In genomic region chr16:85560932-85561247, GRCh38 we compare ENCODE assay signal across 17 cellular contexts. TPM values are rescaled to one million over a fixed set of nuclear protein-coding genes. Genes with fewer than 3 reads are reported as not detected.
A peak's percentile ranks its signal among the peaks of the same experiment; 100 is the strongest.
DNase-seq lines count a peak whose midpoint lies in the region; ATAC-seq, FAIRE-seq and TF ChIP-seq lines count a peak whose summit lies in the region.
"Had no signal": no experiment of that assay in that cellular context is flagged by ENCODE, and none has a peak within 500 bp of the region (broad histone marks: within the 10 kb centered on the region; RNA-seq: fewer than 3 reads in every experiment).

No MANE protein-coding gene starts in this region.

- in situ Hi-C loops in HepG2 (cut with HindIII; ENCODE audit: extremely low pct_ligation_motif_present, low pct_unique_long_range_greater_than_20kb), result no loop called here

- intact Hi-C loops in HepG2 (cut with micrococcal nuclease; ENCODE audit: unreplicated experiment) (no loop called here), right lobe of liver (cut with DNase I) (loop anchor here (5.0 to 10.0 kb wide), 3 partner anchors 44 to 139 kb away; partner anchors contain the start of gene GSE1 (in 1 of the 2)), vagina (cut with DNase I) (no loop called here)

- H2BK5ac ChIP-seq in H1 (ENCODE audit: low read depth, low read length) (no peak overlapping the region), neuronal stem cell (ENCODE audit: low read length) (no peak overlapping the region)

- no TSS peak for BruUV-seq in HepG2 (replicated peaks; lab: Mats Ljungman, UMichigan)

- H2BK120ac ChIP-seq in H1 (replicated peaks; ENCODE audit: low read depth, low read length) (no peak overlapping the region), neuronal stem cell (ENCODE audit: low read depth, low read length) (no peak overlapping the region)

- H3K79me2 ChIP-seq in HepG2 (ENCODE audit: insufficient read depth, low read length) (peaks cover 89% of the 10 kb centered on the region), H1 (ENCODE audit: control insufficient read depth in 1 of 2, insufficient read depth in 2 of 2, low read length in 2 of 2) (peaks cover 10 to 63% of the 10 kb centered on the region in 2 experiments; a peak in 3 of 4 replicates)

- no peak overlapping the region for H2AK5ac ChIP-seq in H1 (ENCODE audit: low read depth, low read length)
- H2AK5ac ChIP-seq in neuronal stem cell (ENCODE audit: low read depth, low read length), result peak overlapping the region; percentile 88

- H2AFZ ChIP-seq in HepG2 (ENCODE audit: low read length), result no peak overlapping the region
- no peak overlapping the region for H2AFZ ChIP-seq in H1 (ENCODE audit: low read length)
- no peak overlapping the region for H2AFZ ChIP-seq in neuronal stem cell (ENCODE audit: low read length)

- H3K27me3 ChIP-seq in HepG2 (ENCODE audit: control insufficient read depth in 1 of 2, insufficient read depth in 2 of 2, low read length in 2 of 2) (no peaks in the 10 kb centered on the region), right lobe of liver (no peaks in the 10 kb centered on the region), H1 (replicated peaks in 1 of 4; ENCODE audit: control insufficient read depth in 3 of 4, extremely low read depth in 1 of 4, insufficient read depth in 3 of 4, low read length in 3 of 4) (no peaks in the 10 kb centered on the region; a peak in 1 of 7 replicates), neuronal stem cell (ENCODE audit: control insufficient read depth in 3 of 3, insufficient read depth in 3 of 3, low read depth in 1 of 3, low read length in 3 of 3) (peaks cover 0 to 21% (median 0%) of the 10 kb centered on the region in 3 experiments), vagina (no peaks in the 10 kb centered on the region)

- no peak for TF ChIP-seq EP300 in HepG2 (IDR thresholded peaks at IDR 0.05; ENCODE audit: low read depth in 2 of 2, low read length in 2 of 2)
- TF ChIP-seq EP300 in HepG2 (CRISPR knock-in tag; IDR thresholded peaks at IDR 0.05; ENCODE audit: borderline replicate concordance), result no peak
- no peak for TF ChIP-seq EP300 in H1 (IDR thresholded peaks at IDR 0.05; ENCODE audit: borderline replicate concordance in 1 of 2, low read depth in 2 of 2, low read length in 2 of 2)

- H3K4me1 ChIP-seq in HepG2 (ENCODE audit: insufficient read depth, low read length) (peaks cover 69% of the 10 kb centered on the region), right lobe of liver (peaks cover 0 to 72% (median 33%) of the 10 kb centered on the region in 4 donors), H1 (replicated peaks in 1 of 4; ENCODE audit: control insufficient read depth in 3 of 4, insufficient read depth in 4 of 4, low read length in 3 of 4) (peaks cover 0 to 38% (median 20%) of the 10 kb centered on the region in 4 experiments; a peak in 6 of 7 replicates), neuronal stem cell (ENCODE audit: control insufficient read depth in 2 of 2, insufficient read depth in 1 of 2, low read depth in 1 of 2, low read length in 2 of 2) (peaks cover 34 to 67% of the 10 kb centered on the region in 2 donors), vagina (peaks cover 76% of the 10 kb centered on the region)

- H3K14ac ChIP-seq in H1 (ENCODE audit: insufficient read length), result no peak overlapping the region
- no peak overlapping the region for H3K14ac ChIP-seq in neuronal stem cell (ENCODE audit: low read length)

- H2BK20ac ChIP-seq in H1 (ENCODE audit: low read length), result 0 out of 2 replicates have a peak overlapping the region, but pooled peaks have one; percentile 24

- DNase-seq in HepG2 (ENCODE audit: low spot score) (no peak), right lobe of liver (no peak), H1 (ENCODE audit: low read depth in 1 of 2, low spot score in 2 of 2) (no peak), neuronal stem cell (ENCODE audit: low spot score) (no peak), vagina (ENCODE audit: extremely low spot score in 2 of 2) (no peak), NAMALWA (ENCODE audit: low spot score) (no peak), amniotic stem cell (lab: John Stamatoyannopoulos, UW) (no peak), NCI-H1436 (lab: John Stamatoyannopoulos, UW) (no peak)
- DNase-seq: 8988T; CD4-positive, CD25-positive, alpha-beta regulatory T cell; H7; Karpas-422; NCI-H1417 treated with DMSO at 0.1 percent for 48 hours; NCI-H2029 treated with DMSO at 0.1 percent for 48 hours; NCI-H510A; NCI-H82 had no signal

- H3K79me1 ChIP-seq in H1 (ENCODE audit: low read depth, low read length) (peaks cover 16% of the 10 kb centered on the region), neuronal stem cell (ENCODE audit: low read depth, low read length) (no peaks in the 10 kb centered on the region)

- WGBS in HepG2 (ENCODE audit: low lambda C conversion rate), result 90% methylated on average over 7 of the region's 7 CpGs
- 54% methylated on average over 7 of the region's 7 CpGs for WGBS in right lobe of liver (ENCODE audit: insufficient coverage, low coverage, low lambda C conversion rate, missing lambda C conversion rate)
- 92% methylated on average over 7 of the region's 7 CpGs; no CpG with 5 or more reads in 1 of the 2 experiments for WGBS in H1 (ENCODE audit: extremely low coverage in 1 of 2, insufficient coverage in 1 of 2, insufficient read length in 1 of 2, insufficient replicate concordance in 2 of 2, low coverage in 1 of 2, low lambda C conversion rate in 2 of 2, missing lambda C conversion rate in 1 of 2), 2 experiments
- no CpG with 5 or more reads among the region's 7 CpGs for WGBS in neuronal stem cell (ENCODE audit: extremely low coverage in 2 of 2, insufficient read length in 2 of 2, insufficient replicate concordance in 1 of 2), 2 donors

- no peak overlapping the region for H3K27ac ChIP-seq in HepG2 (ENCODE audit: extremely low read length, insufficient read depth, low read length)
- H3K27ac ChIP-seq in right lobe of liver, result peak overlapping the region in 1 of 3 donors; percentile 18
- no peak overlapping the region for H3K27ac ChIP-seq in H1 (ENCODE audit: low read depth, low read length)
- H3K27ac ChIP-seq in neuronal stem cell (replicated peaks; ENCODE audit: low read length), result no peak overlapping the region
- peak overlapping the region; percentile 24 for H3K27ac ChIP-seq in vagina

- TF ChIP-seq POLR2A in HepG2 (IDR thresholded peaks at IDR 0.05; ENCODE audit: insufficient read depth in 1 of 2, low read depth in 2 of 2, low read length in 2 of 2), result no peak
- TF ChIP-seq POLR2A in right lobe of liver (IDR thresholded peaks at IDR 0.05), result no peak
- TF ChIP-seq POLR2A in H1 (IDR thresholded peaks at IDR 0.05; ENCODE audit: control extremely low read depth in 1 of 2, low read depth in 2 of 2, low read length in 2 of 2), result no peak
- no peak for TF ChIP-seq POLR2A in vagina (IDR thresholded peaks at IDR 0.05)

- no peak overlapping the region for H3K56ac ChIP-seq in H1 (replicated peaks; ENCODE audit: insufficient read length, low read depth, low read length)

- H4K5ac ChIP-seq in H1 (ENCODE audit: insufficient read length, low read depth, low read length), result no peak overlapping the region

- peaks cover 8% of the 10 kb centered on the region for H3K23me2 ChIP-seq in H1 (ENCODE audit: low read depth, low read length)

- H3K4me2 ChIP-seq in HepG2 (ENCODE audit: low read depth, low read length), result peak overlapping the region; percentile 15; the same call in 1 of the 2 replicates
- no peak overlapping the region for H3K4me2 ChIP-seq in H1 (ENCODE audit: insufficient read depth in 1 of 2, low read depth in 2 of 2, low read length in 2 of 2)
- H3K4me2 ChIP-seq in neuronal stem cell (ENCODE audit: insufficient read depth, low read length, poor library complexity, severe bottlenecking), result no peak overlapping the region

- POLR2A ChIA-PET in HepG2 (lab: Yijun Ruan, JAX) (interaction anchor here (0.6 kb wide), 1 partner anchor 52 kb away, joined by 3 read pairs; the partner anchor contains the start of gene GSE1), H1 (lab: Charles Lee; ENCODE audit: partially characterized antibody) (interaction anchor here (1.1 to 5.9 kb wide), 3 partner anchors 9 to 39 kb away, joined by 4 to 27 read pairs (median 6); no protein-coding TSS in a partner anchor)

- no peak overlapping the region for H3K4me3 ChIP-seq in HepG2 (replicated peaks in 1 of 3; ENCODE audit: insufficient read depth in 1 of 3, low read depth in 2 of 3, low read length in 3 of 3)
- H3K4me3 ChIP-seq in right lobe of liver, result no peak overlapping the region
- H3K4me3 ChIP-seq in H1 (ENCODE audit: extremely low read depth in 1 of 4, insufficient read depth in 2 of 4, low read depth in 3 of 4, low read length in 4 of 4), result no peak overlapping the region
- H3K4me3 ChIP-seq in neuronal stem cell (ENCODE audit: low read length in 2 of 2), result no peak overlapping the region
- H3K4me3 ChIP-seq in vagina, result no peak overlapping the region

- ATAC-seq in HepG2 (no peak), right lobe of liver (no peak)
- ATAC-seq: Right ventricle myocardium inferior had no signal

- FAIRE-seq in HepG2 (lab: Jason Lieb, UNC) (no peak), H1 (lab: Jason Lieb, UNC) (no peak)

- H3K9me3 ChIP-seq in HepG2 (ENCODE audit: low read length) (no peaks in the 10 kb centered on the region), right lobe of liver (no peaks in the 10 kb centered on the region), H1 (ENCODE audit: insufficient read depth in 2 of 2, low read depth in 1 of 2, low read length in 1 of 2) (no peaks in the 10 kb centered on the region), neuronal stem cell (replicated peaks in 1 of 2; ENCODE audit: control insufficient read depth in 2 of 2, insufficient read depth in 1 of 2, low read depth in 1 of 2, low read length in 2 of 2) (no peaks in the 10 kb centered on the region), vagina (no peaks in the 10 kb centered on the region)

- H3K36me3 ChIP-seq in HepG2 (replicated peaks in 1 of 2; ENCODE audit: control insufficient read depth in 1 of 2, insufficient read depth in 2 of 2, low read length in 2 of 2) (no peaks in the 10 kb centered on the region; a peak in 1 of 5 replicates), right lobe of liver (no peaks in the 10 kb centered on the region), H1 (ENCODE audit: control insufficient read depth in 2 of 4, insufficient read depth in 4 of 4, low read length in 3 of 4) (no peaks in the 10 kb centered on the region), neuronal stem cell (replicated peaks in 1 of 2; ENCODE audit: control insufficient read depth in 2 of 2, insufficient read depth in 2 of 2, low read length in 2 of 2) (no peaks in the 10 kb centered on the region), vagina (no peaks in the 10 kb centered on the region)

- H3K9ac ChIP-seq in HepG2 (ENCODE audit: insufficient read depth, low read depth, low read length) (no peak overlapping the region), H1 (replicated peaks in 1 of 4; ENCODE audit: extremely low read depth in 1 of 4, low read depth in 3 of 4, low read length in 3 of 4) (no peak overlapping the region), neuronal stem cell (ENCODE audit: low read depth, low read length, poor library complexity) (no peak overlapping the region)

- H3K4ac ChIP-seq in H1 (replicated peaks; ENCODE audit: insufficient read length, low read depth, low read length), result no peak overlapping the region
- H3K4ac ChIP-seq in neuronal stem cell (ENCODE audit: low read length), result no peak overlapping the region

- H2BK15ac ChIP-seq in H1 (ENCODE audit: low read length) (no peak overlapping the region), neuronal stem cell (ENCODE audit: low read length) (peak overlapping the region; percentile 12)

- H3K18ac ChIP-seq in H1 (ENCODE audit: extremely low read depth, low read length) (no peak overlapping the region), neuronal stem cell (ENCODE audit: low read length) (no peak overlapping the region)

- H3K23ac ChIP-seq in H1 (ENCODE audit: insufficient read length), result no peak overlapping the region
- H3K23ac ChIP-seq in neuronal stem cell (ENCODE audit: low read depth, low read length, poor library complexity), result peak overlapping the region; percentile 2

- TF ChIP-seq RAD21 in HepG2 (CRISPR knock-in tag; IDR thresholded peaks at IDR 0.05) (no peak), H1 (IDR thresholded peaks at IDR 0.05 in 1 of 2, conservative IDR thresholded peaks at IDR 0.05 in 1 of 2; ENCODE audit: low read depth in 2 of 2, low read length in 2 of 2) (no peak)

- no peak overlapping the region for H4K8ac ChIP-seq in H1 (ENCODE audit: extremely low read depth, insufficient read depth, low read length)
- H4K8ac ChIP-seq in neuronal stem cell (ENCODE audit: low read depth, low read length), result no peak overlapping the region

- CTCF ChIA-PET in HepG2 (lab: Yijun Ruan, JAX; ENCODE audit: low intra/inter-chr PET ratio, low total read pairs) (interaction anchor here (4.6 kb wide), 1 partner anchor 140 kb away, joined by 51 read pairs; no protein-coding TSS in a partner anchor), H1 (lab: Charles Lee; ENCODE audit: partially characterized antibody) (interaction anchor here (0.6 to 5.4 kb wide), 17 partner anchors 10 to 167 kb away, joined by 3 to 48 read pairs (median 5); no protein-coding TSS in a partner anchor)

- H4K20me1 ChIP-seq in HepG2 (ENCODE audit: insufficient read depth, low read length) (peaks cover 62% of the 10 kb centered on the region; the same call in 1 of the 2 replicates), H1 (replicated peaks in 1 of 2; ENCODE audit: control insufficient read depth in 1 of 2, insufficient read depth in 2 of 2, low read length in 2 of 2) (peaks cover 3 to 18% of the 10 kb centered on the region in 2 experiments)

- H2BK12ac ChIP-seq in H1 (ENCODE audit: low read depth, low read length), result no peak overlapping the region
- no peak overlapping the region for H2BK12ac ChIP-seq in neuronal stem cell (ENCODE audit: low read length)

- TF ChIP-seq CTCF in HepG2 (CRISPR knock-in tag; IDR thresholded peaks at IDR 0.05) (no peak), right lobe of liver (IDR thresholded peaks at IDR 0.05) (no peak), H1 (IDR thresholded peaks at IDR 0.05; ENCODE audit: control extremely low read depth in 1 of 3, insufficient read depth in 1 of 3, low read depth in 1 of 3, low read length in 3 of 3) (no peak), vagina (IDR thresholded peaks at IDR 0.05) (no peak)

- no peak overlapping the region for H4K91ac ChIP-seq in H1 (replicated peaks; ENCODE audit: insufficient read length, low read length)
- no peak overlapping the region for H4K91ac ChIP-seq in neuronal stem cell (ENCODE audit: low read depth, low read length, poor library complexity)

RNA-seq across cellular contexts. Expression of gene GSE1, which starts 52.2 kb away (rescaled TPM):
- total RNA-seq in HepG2 (2016; rRNA removed; fragmentation: Illumina TruSeq; extraction: Trizol) (16.1 and 19.5 TPM in 2 replicates), right lobe of liver (10 to 100 TPM; 30.0 to 48.0 (median 38.8) TPM), vagina (80.8 TPM)
- total RNA-seq in HepG2 (2016; cell fraction: cytosol; rRNA removed; fragmentation: Illumina TruSeq; extraction: Trizol; ENCODE audit: low read depth), result 13.0 and 16.7 TPM in 2 replicates
- total RNA-seq in HepG2 (2016; cell fraction: insoluble cytoplasmic fraction; rRNA removed; fragmentation: Illumina TruSeq; extraction: Trizol), result 15.4 and 17.4 TPM in 2 replicates
- 18.2 and 21.4 TPM in 2 replicates for total RNA-seq in HepG2 (2016; cell fraction: membrane; rRNA removed; fragmentation: Illumina TruSeq; extraction: Trizol)
- 31.6 and 33.0 TPM in 2 replicates for total RNA-seq in HepG2 (2016; cell fraction: nucleus; rRNA removed; fragmentation: Illumina TruSeq; extraction: Trizol)
- polyA plus RNA-seq in HepG2 (2011; rRNA removed) (31.2 and 37.7 TPM in 2 replicates), H1 (2011; rRNA removed) (26.0 and 40.0 TPM in 2 replicates)
- polyA plus RNA-seq in HepG2 (2011; cell fraction: cytosol; rRNA removed), result 20.9 and 26.7 TPM in 2 replicates
- polyA plus RNA-seq in HepG2 (2011; cell fraction: nucleus; rRNA removed), result 132 and 135 TPM in 2 replicates
- 43.5 and 43.7 TPM in 2 replicates for polyA plus RNA-seq in HepG2 (2012)
- 1.4 and 1.7 TPM in 2 replicates for polyA plus RNA-seq in HepG2 (2016; cell fraction: cytosol; fragmentation: Illumina TruSeq; extraction: Trizol; ENCODE audit: low read depth)
- 22.8 and 30.2 TPM in 2 replicates for polyA plus RNA-seq in HepG2 (2016; cell fraction: insoluble cytoplasmic fraction; fragmentation: Illumina TruSeq; extraction: Trizol; ENCODE audit: low read depth)
- polyA plus RNA-seq in HepG2 (2016; cell fraction: membrane; fragmentation: Illumina TruSeq; extraction: Trizol; ENCODE audit: low read depth), result 4.4 and 5.4 TPM in 2 replicates
- 70.9 and 78.3 TPM in 2 replicates for polyA plus RNA-seq in HepG2 (2016; cell fraction: nucleus; fragmentation: Illumina TruSeq; extraction: Trizol; ENCODE audit: insufficient read depth, low read depth)
- 24.8 and 50.4 TPM in 2 replicates for polyA minus RNA-seq in HepG2 (2011; rRNA and poly(A)+ RNA removed; ENCODE audit: low replicate concordance)
- 36.3 and 45.8 TPM in 2 replicates for polyA minus RNA-seq in HepG2 (2011; cell fraction: cytosol; rRNA and poly(A)+ RNA removed)
- polyA minus RNA-seq in HepG2 (2011; cell fraction: nucleus; rRNA and poly(A)+ RNA removed), result 83.8 and 96.8 TPM in 2 replicates
- 65.6 and 66.2 TPM in 2 replicates for total RNA-seq in H1 (2021; fragmentation: NEBNext Ultra II Directional; extraction: Animal tissue kit (Norgen Biotek cat#: 25700))
- polyA plus RNA-seq in H1 (2011; cell fraction: cytosol; rRNA removed), result 26.5 TPM
- 123 TPM for polyA plus RNA-seq in H1 (2011; cell fraction: nucleus; rRNA removed)
- 42.4 to 51.0 TPM (median 44.8 TPM) in 4 replicates for polyA plus RNA-seq in H1 (2012, experiment 1 of 2)
- 18.4 TPM for polyA plus RNA-seq in H1 (2012, experiment 2 of 2)
- 30.0 TPM for polyA plus RNA-seq in H1 (2013, experiment 1 of 2)
- polyA plus RNA-seq in H1 (2013, experiment 2 of 2), result 30.1 TPM
- polyA minus RNA-seq in H1 (2011; rRNA and poly(A)+ RNA removed), result 35.8 and 37.6 TPM in 2 replicates
- polyA minus RNA-seq in H1 (2011; cell fraction: cytosol; rRNA and poly(A)+ RNA removed), result 76.6 TPM
- polyA minus RNA-seq in H1 (2011; cell fraction: nucleus; rRNA and poly(A)+ RNA removed), result 93.7 TPM
- 5.7 TPM for polyA plus RNA-seq in neuronal stem cell (2013, experiment 1 of 2)
- 6.2 TPM for polyA plus RNA-seq in neuronal stem cell (2013, experiment 2 of 2)

Comparison
In these comparisons a context has a peak if more than half of its experiments do, and no peak if none do; other contexts are left out.
1. intact Hi-C loops: an anchor here in right lobe of liver (5.0 to 10.0 kb wide); none called in HepG2 and vagina.